ENCODE assay signal across 27 cellular contexts in the genomic region with DNA sequence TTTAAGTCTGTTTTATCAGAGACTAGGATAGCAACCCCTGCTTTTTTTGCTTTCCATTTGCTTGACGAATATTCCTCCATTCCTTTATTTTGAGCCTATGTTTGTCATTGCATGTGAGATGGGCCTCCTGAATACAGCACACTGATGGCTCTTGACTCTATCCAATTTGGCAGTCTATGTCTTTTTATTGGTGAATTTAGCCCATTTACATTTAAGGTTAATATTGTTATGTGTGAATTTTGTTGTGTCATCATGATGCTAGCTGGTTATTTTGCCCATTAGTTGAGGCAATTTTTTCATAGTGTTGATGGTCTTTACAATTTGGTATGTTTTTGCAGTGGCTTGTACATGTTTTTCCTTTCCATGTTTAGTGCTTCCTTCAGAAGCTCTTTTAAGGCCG.
"Had no signal": no experiment of that assay in that cellular context is flagged by ENCODE, and none has a peak within 500 bp of the region (broad histone marks: within the 10 kb centered on the region; RNA-seq: fewer than 3 reads in every experiment).

No MANE protein-coding gene starts in this region.

- H3K4me1 ChIP-seq: stomach, suprapubic skin, testis, thyroid gland, tibial artery, tibial nerve, transverse colon, upper lobe of left lung, upper lobe of right lung, uterus, vagina had no signal

- FAIRE-seq: urothelium cell line had no signal

- ATAC-seq: stimulated activated effector memory CD8-positive, alpha-beta T cell treated with anti-CD3 and anti-CD28 coated beads, Interleukin-12 subunit alpha, Interleukin-12 subunit beta, amount 100 ng/mL, for 72 hours; stimulated activated memory B cell treated with anti-CD40 and anti-IgM and Interleukin-4, amounts not matched to agents 10 μg/mL and 1 μg/mL and 100 μg/mL, for 72 hours; stimulated activated naive B cell treated with anti-CD40 and anti-IgM and Interleukin-4, amounts not matched to agents 10 μg/mL and 1 μg/mL and 100 μg/mL, for 72 hours; stimulated activated naive CD8-positive, alpha-beta T cell treated with anti-CD3 and anti-CD28 coated beads, Interleukin-15, amount 100 ng/mL, for 72 hours; stimulated activated naive CD8-positive, alpha-beta T cell treated with anti-CD3 and anti-CD28 coated beads, Interleukin-15, Interleukin-2, amounts not matched to agents 100 U/mL and 50 U/mL, for 24 hours; upper lobe of right lung had no signal

- H3K9me3 ChIP-seq: testis, thoracic aorta, thyroid gland, upper lobe of right lung, uterus, vagina had no signal

- H3K27me3 ChIP-seq: stomach, suprapubic skin, testis, thyroid gland, tibial nerve, transverse colon, upper lobe of left lung, upper lobe of right lung, uterus, vagina had no signal

- H3K36me3 ChIP-seq: stomach, suprapubic skin, thoracic aorta, thyroid gland, tibial artery, tibial nerve, transverse colon, upper lobe of left lung, upper lobe of right lung, uterus, vagina had no signal

- H3K27ac ChIP-seq: stomach, suprapubic skin, testis, thoracic aorta, thyroid gland, tibial artery, tibial nerve, transverse colon, upper lobe of left lung, upper lobe of right lung, uterus, vagina had no signal

- H3K4me3 ChIP-seq: stomach, suprapubic skin, testis, thoracic aorta, thyroid gland, tibial artery, tibial nerve, transverse colon, upper lobe of left lung, upper lobe of right lung, uterus, vagina had no signal

- DNase-seq: stimulated activated CD4-positive, alpha-beta T cell treated with anti-CD3 and anti-CD28 coated beads, Interleukin-2, amount 100 ng/mL, for 48 hours; stimulated activated CD4-positive, alpha-beta T cell treated with anti-CD3 and anti-CD28 coated beads, Interleukin-4, amount 100 ng/mL, for 1 hour; stimulated activated CD4-positive, alpha-beta T cell treated with anti-CD3 and anti-CD28 coated beads, Interleukin-4, amount 100 ng/mL, for 24 hours; stimulated activated CD4-positive, alpha-beta T cell treated with anti-CD3 and anti-CD28 coated beads, Interleukin-4, amount 100 ng/mL, for 4 hours; stimulated activated CD8-positive, alpha-beta memory T cell treated with anti-CD3 and anti-CD28 coated beads, Interleukin-4, amount 100 ng/mL, for 48 hours; stimulated activated naive B cell treated with anti-CD40 and anti-IgM and Interleukin-4, amounts not matched to agents 10 μg/mL and 1 μg/mL and 100 μg/mL, for 72 hours; stimulated activated naive CD4-positive, alpha-beta T cell; stimulated activated naive CD4-positive, alpha-beta T cell treated with Interleukin-2 at 50 U/mL for 16 hours; stimulated activated naive CD8-positive, alpha-beta T cell treated with anti-CD3 and anti-CD28 coated beads, Interleukin-15, amount 100 ng/mL, for 72 hours; stimulated activated naive CD8-positive, alpha-beta T cell treated with anti-CD3 and anti-CD28 coated beads, Interleukin-15, Interleukin-2, amounts not matched to agents 100 U/mL and 50 U/mL, for 24 hours; stomach; substantia nigra; testis; thyroid gland; tibial artery; transverse colon; trophoblast cell; upper lobe of left lung; upper lobe of right lung; uterus had no signal
